In genomic region chr1:226635456-226635941, GRCh38 we compare ENCODE assay signal across 1 cellular context.
TF ChIP-seq lines count a peak whose summit lies in the region.

No MANE protein-coding gene starts in this region.

TF ChIP-seq in GM23338, 12 proteins besides CTCF, POLR2A, EP300 and RAD21 (continued from another document):
- no peak for TF ChIP-seq ZNF462 (CRISPR knock-in tag; IDR thresholded peaks at IDR 0.05)
